9 cellular contexts compared by ENCODE assay signal in the genomic region with DNA sequence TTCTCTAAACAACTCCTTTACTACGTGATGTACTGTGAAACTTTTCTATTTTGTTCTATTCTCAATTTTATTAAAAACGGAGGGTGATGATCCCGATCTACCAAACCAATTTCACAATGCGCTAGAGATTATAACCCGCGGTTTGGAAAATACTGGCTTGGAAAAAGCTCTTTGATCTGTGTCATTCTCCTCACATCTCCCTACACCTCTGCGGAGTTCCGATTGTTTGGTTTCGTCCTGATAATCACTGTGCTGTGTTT. TPM values are rescaled to one million over a fixed set of nuclear protein-coding genes. Genes with fewer than 3 reads are reported as not detected.
DNase-seq lines count a peak whose midpoint lies in the region; ATAC-seq and TF ChIP-seq lines count a peak whose summit lies in the region.
"Had no signal": no experiment of that assay in that cellular context is flagged by ENCODE, and none has a peak within 500 bp of the region (broad histone marks: within the 10 kb centered on the region; RNA-seq: fewer than 3 reads in every experiment).

No MANE protein-coding gene starts in this region.

- H3K27ac ChIP-seq in CD8-positive, alpha-beta T cell (ENCODE audit: low read depth, low read length) = peak overlapping the region; percentile 66
- H3K27ac ChIP-seq in Panc1 (ENCODE audit: low read length) = peak overlapping the region; percentile 94
- peak overlapping the region; percentile 76 for H3K27ac ChIP-seq in rectal smooth muscle tissue (ENCODE audit: low read depth, low read length)

- H3K4me1 ChIP-seq in CD8-positive, alpha-beta T cell (ENCODE audit: insufficient read depth, low read length) = peaks cover 27% of the 10 kb centered on the region
- peaks cover 28% of the 10 kb centered on the region for H3K4me1 ChIP-seq in Panc1 (ENCODE audit: control insufficient read depth, insufficient read depth, low read length)
- peaks cover 10% of the 10 kb centered on the region for H3K4me1 ChIP-seq in rectal smooth muscle tissue (ENCODE audit: control insufficient read depth, insufficient read depth, low read length)

- H3K27me3 ChIP-seq in CD8-positive, alpha-beta T cell (ENCODE audit: insufficient read depth, low read length) = no peaks in the 10 kb centered on the region
- H3K27me3 ChIP-seq in Panc1 (ENCODE audit: control insufficient read depth, insufficient read depth, low read length) (no peaks in the 10 kb centered on the region), rectal smooth muscle tissue (ENCODE audit: control insufficient read depth, insufficient read depth, low read length) (no peaks in the 10 kb centered on the region)

- peak overlapping the region; percentile 58 for H3K9ac ChIP-seq in rectal smooth muscle tissue (ENCODE audit: low read length)

- POLR2A ChIA-PET in CD8-positive, alpha-beta T cell (lab: Charles Lee) = interaction anchor here (1.0 to 1.4 kb wide), 3 partner anchors 9 to 571 kb away, joined by 3 to 5 read pairs (median 5); no protein-coding TSS in a partner anchor
- POLR2A ChIA-PET in Panc1 (lab: Charles Lee) = interaction anchor here (0.6 kb wide), 1 partner anchor 92 kb away, joined by 4 read pairs; no protein-coding TSS in a partner anchor

- no peak overlapping the region for H3K27ac Mint-ChIP-seq in CD8-positive, alpha-beta T cell
- H3K27ac Mint-ChIP-seq: natural killer cell treated with Interleukin-12 subunit alpha and Interleukin-12 subunit beta and Interleukin-15 and Interleukin-18, amount 100 ng/mL, for 72 hours had no signal

- no peak overlapping the region for H3K4me3 Mint-ChIP-seq in CD8-positive, alpha-beta T cell
- H3K4me3 Mint-ChIP-seq: natural killer cell treated with Interleukin-12 subunit alpha and Interleukin-12 subunit beta and Interleukin-15 and Interleukin-18, amount 100 ng/mL, for 72 hours had no signal

- H3K4me1 Mint-ChIP-seq in CD8-positive, alpha-beta T cell (ENCODE audit: low read depth) = peaks cover 37% of the 10 kb centered on the region

- intact Hi-C loops in CD8-positive, alpha-beta T cell (cut with DNase I, micrococcal nuclease) = loop anchor here (5.0 kb wide), 4 partner anchors 570 to 1235 kb away; a partner anchor contains a TSS
- intact Hi-C loops in Panc1 (cut with micrococcal nuclease; ENCODE audit: unreplicated experiment) = no loop called here

- peak overlapping the region; percentile 63 for H3K4me3 ChIP-seq in CD8-positive, alpha-beta T cell (ENCODE audit: low read depth, low read length)
- peak overlapping the region; percentile 81 to 86 for H3K4me3 ChIP-seq in Panc1 (ENCODE audit: low read depth in 2 of 2, low read length in 2 of 2)
- H3K4me3 ChIP-seq in fibroblast of the aortic adventitia (ENCODE audit: low read depth, low read length) = peak overlapping the region; percentile 71
- peak overlapping the region; percentile 83 for H3K4me3 ChIP-seq in rectal smooth muscle tissue (ENCODE audit: low read length)

- peaks cover 2% of the 10 kb centered on the region for H3K27me3 Mint-ChIP-seq in CD8-positive, alpha-beta T cell (ENCODE audit: low read depth)

- H3K36me3 Mint-ChIP-seq in CD8-positive, alpha-beta T cell = no peaks in the 10 kb centered on the region
- H3K36me3 Mint-ChIP-seq: natural killer cell treated with Interleukin-12 subunit alpha and Interleukin-12 subunit beta and Interleukin-15 and Interleukin-18, amount 100 ng/mL, for 72 hours had no signal

- in situ Hi-C loops in Panc1 (cut with HindIII; ENCODE audit: low pct_unique_long_range_greater_than_20kb, low sequenced_read_pairs) = no loop called here

- no peak for DNase-seq in CD8-positive, alpha-beta T cell
- no peak for DNase-seq in Panc1 (ENCODE audit: low read depth, low spot score)
- DNase-seq in fibroblast of the aortic adventitia (ENCODE audit: low read depth) = no peak
- no peak for DNase-seq in NCI-H187 treated with DMSO at 0.1 percent for 48 hours (lab: John Stamatoyannopoulos, UW)
- DNase-seq in NCI-H2029 treated with DMSO at 0.1 percent for 48 hours (lab: John Stamatoyannopoulos, UW) = no peak

- H3K36me3 ChIP-seq in CD8-positive, alpha-beta T cell (ENCODE audit: insufficient read depth, low read length) = no peaks in the 10 kb centered on the region
- no peaks in the 10 kb centered on the region for H3K36me3 ChIP-seq in Panc1 (ENCODE audit: control insufficient read depth, insufficient read depth, low read length)
- no peaks in the 10 kb centered on the region for H3K36me3 ChIP-seq in rectal smooth muscle tissue (ENCODE audit: control insufficient read depth, insufficient read depth, low read length)

- CTCF ChIA-PET in CD8-positive, alpha-beta T cell (lab: Charles Lee) = no interaction called here
- CTCF ChIA-PET in Panc1 (lab: Charles Lee) = no interaction called here

- no TSS peak for BruUV-seq in Panc1 (replicated peaks; lab: Mats Ljungman, UMichigan)

- no peak for TF ChIP-seq CTCF in CD8-positive, alpha-beta T cell (IDR thresholded peaks at IDR 0.05)
- TF ChIP-seq CTCF in Panc1 (IDR thresholded peaks at IDR 0.05) (no peak), fibroblast of the aortic adventitia (IDR thresholded peaks at IDR 0.05; ENCODE audit: insufficient read depth, low read length) (no peak)

- no peak for ATAC-seq in CD8-positive, alpha-beta T cell
- ATAC-seq in Panc1 = no peak
- no peak for ATAC-seq in HG03097 (IDR thresholded peaks at IDR 0.05; ENCODE audit: low FRiP score, unreplicated experiment)
- no peak for ATAC-seq in GM19452 (IDR thresholded peaks at IDR 0.05; ENCODE audit: unreplicated experiment)

- no peaks in the 10 kb centered on the region for H3K9me3 Mint-ChIP-seq in CD8-positive, alpha-beta T cell
- H3K9me3 Mint-ChIP-seq: natural killer cell treated with Interleukin-12 subunit alpha and Interleukin-12 subunit beta and Interleukin-15 and Interleukin-18, amount 100 ng/mL, for 72 hours had no signal

- H3K9me3 ChIP-seq in CD8-positive, alpha-beta T cell (ENCODE audit: low read length) = no peaks in the 10 kb centered on the region
- H3K9me3 ChIP-seq in Panc1 (ENCODE audit: control insufficient read depth, insufficient read depth, low read depth, low read length) = no peaks in the 10 kb centered on the region

RNA-seq across cellular contexts. Expression of a gene that starts 0.6 kb away (rescaled TPM):
- 10 to 100 TPM; 17.9 to 18.1 TPM for total RNA-seq in CD8-positive, alpha-beta T cell
- total RNA-seq in Panc1 (2021; ENCODE audit: unreplicated experiment) = 40.5 TPM
- 16.4 TPM for polyA plus RNA-seq in Panc1 (2012; ENCODE audit: insufficient read length)
- 35.2 and 37.6 TPM in 2 replicates for total RNA-seq in fibroblast of the aortic adventitia (ENCODE audit: low replicate concordance)
